In the genomic region with DNA sequence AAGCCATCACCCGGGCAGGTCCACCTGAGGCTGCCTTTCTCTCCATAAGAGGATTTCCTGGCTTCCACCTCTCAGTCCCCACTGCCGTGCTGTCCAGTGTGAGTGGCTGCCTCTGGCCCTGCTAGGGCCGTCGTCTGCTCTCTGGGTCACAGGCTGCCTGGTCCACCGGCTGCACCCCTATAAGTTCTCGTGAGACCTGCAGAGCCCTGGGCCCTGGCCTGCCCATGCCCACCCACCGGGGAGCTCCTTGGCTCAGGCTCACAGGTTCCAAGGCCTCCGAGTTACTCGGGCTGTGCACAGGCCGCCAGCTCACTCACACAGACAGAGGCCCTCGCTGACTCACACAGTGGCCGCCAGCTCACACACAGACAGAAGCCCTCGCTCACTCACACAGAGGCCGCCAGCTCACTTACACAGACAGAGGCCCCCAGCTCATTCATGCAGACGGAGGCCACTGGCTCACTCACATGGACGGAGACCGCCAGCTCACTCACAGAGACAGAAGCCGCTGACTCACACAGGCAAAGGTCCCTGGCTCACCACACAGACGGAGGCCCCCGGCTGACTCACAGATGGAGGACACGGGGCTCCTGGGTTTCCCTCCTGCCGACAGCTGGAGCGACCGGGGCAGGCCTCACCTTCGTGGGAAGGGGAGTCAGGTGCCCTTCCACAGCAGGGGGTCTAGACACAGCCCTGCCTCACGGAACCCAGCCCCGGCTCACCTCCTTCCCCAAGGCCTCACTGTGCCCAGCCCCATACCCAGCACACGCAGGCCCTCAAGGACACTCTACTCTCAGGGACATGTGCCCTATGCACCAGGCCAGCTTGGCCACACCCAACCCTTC, we compare ENCODE assay signal across 11 cellular contexts.
DNase-seq lines count a peak whose midpoint lies in the region; ATAC-seq and TF ChIP-seq lines count a peak whose summit lies in the region.
"Had no signal": no experiment of that assay in that cellular context is flagged by ENCODE, and none has a peak within 500 bp of the region (broad histone marks: within the 10 kb centered on the region; RNA-seq: fewer than 3 reads in every experiment).

No MANE protein-coding gene starts in this region.

- peak overlapping the region; percentile 97 for H3K27ac ChIP-seq in VCaP

- TF ChIP-seq CTCF in VCaP (conservative IDR thresholded peaks at IDR 0.05), result no peak

- intact Hi-C loops in left cardiac atrium (cut with DNase I), result no loop called here
- intact Hi-C loops in left ventricle myocardium superior (cut with micrococcal nuclease), result no loop called here

- ATAC-seq in left cardiac atrium (no peak), left ventricle myocardium superior (no peak), GM18868 (IDR thresholded peaks at IDR 0.05; ENCODE audit: unreplicated experiment) (no peak)

- DNase-seq in left cardiac atrium (peak; percentile 39), left ventricle myocardium superior (no peak), left kidney (ENCODE audit: low read depth, low spot score) (peak; percentile 77), NOMO-1 treated with DMSO at 0.1 percent for 48 hours (lab: John Stamatoyannopoulos, UW; ENCODE audit: unreplicated experiment) (no peak), T-helper 1 cell (no peak), GM03348 (ENCODE audit: low spot score) (no peak)
- DNase-seq: activated CD4-positive, alpha-beta T cell treated with anti-CD3 and anti-CD28 coated beads, Interleukin-2, amount 50 U/mL, for 4 hours; Kasumi-1; NCI-H2227 treated with DMSO at 0.1 percent for 48 hours had no signal

Comparison
In these comparisons a context has a peak if more than half of its experiments do, and no peak if none do; other contexts are left out.
1. DNase-seq: peak in left cardiac atrium (single experiment) and left kidney (single experiment); none in left ventricle myocardium superior (single experiment), NOMO-1 treated with DMSO at 0.1 percent for 48 hours (single experiment), T-helper 1 cell (0 of 5) and GM03348 (single experiment).